In genomic region chr11:47550288-47551052, GRCh38 we compare ENCODE assay signal across 11 cellular contexts. TPM values are rescaled to one million over a fixed set of nuclear protein-coding genes. Genes with fewer than 3 reads are reported as not detected.
DNase-seq lines count a peak whose midpoint lies in the region; ATAC-seq and TF ChIP-seq lines count a peak whose summit lies in the region.
"Had no signal": no experiment of that assay in that cellular context is flagged by ENCODE, and none has a peak within 500 bp of the region (broad histone marks: within the 10 kb centered on the region; RNA-seq: fewer than 3 reads in every experiment).

No MANE protein-coding gene starts in this region.

- H3K9me2 ChIP-seq in MM.1S (replicated peaks; ENCODE audit: insufficient read depth, low read length), result no peaks in the 10 kb centered on the region

- no peak overlapping the region for H3K9ac ChIP-seq in MM.1S (ENCODE audit: low read length)

- peak overlapping the region; percentile 97 for H3K27ac Mint-ChIP-seq in CD8-positive, alpha-beta T cell
- peak overlapping the region; percentile 74 for H3K27ac Mint-ChIP-seq in nephron progenitor cell

- peak overlapping the region; percentile 67 for H3K4me3 Mint-ChIP-seq in CD8-positive, alpha-beta T cell
- H3K4me3 Mint-ChIP-seq in nephron progenitor cell, result peak overlapping the region; percentile 99

- no peak for DNase-seq in CD8-positive, alpha-beta T cell
- DNase-seq in MM.1S, result no peak
- DNase-seq in dorsolateral prefrontal cortex, result no peak
- no peak for DNase-seq in nephron progenitor cell
- no peak for DNase-seq in T1000 (lab: John Stamatoyannopoulos, UW)
- DNase-seq in GM10266 (ENCODE audit: extremely low spot score), result no peak
- no peak for DNase-seq in left lung
- DNase-seq in cerebellar nuclear complex (lab: John Stamatoyannopoulos, UW), result no peak
- DNase-seq: amniotic stem cell; stimulated activated CD4-positive, alpha-beta T cell treated with anti-CD3 and anti-CD28 coated beads, Interleukin-4, amount 100 ng/mL, for 1 hour had no signal

- peaks cover 2% of the 10 kb centered on the region for H3K36me3 ChIP-seq in CD8-positive, alpha-beta T cell (ENCODE audit: insufficient read depth, low read length)
- H3K36me3 ChIP-seq in MM.1S (replicated peaks; ENCODE audit: insufficient read depth, low read length), result no peaks in the 10 kb centered on the region
- H3K36me3 ChIP-seq in left lung, result peaks cover 0 to under 1% of the 10 kb centered on the region in 2 donors

- no peak overlapping the region for H3K27ac ChIP-seq in CD8-positive, alpha-beta T cell (ENCODE audit: low read depth, low read length)
- no peak overlapping the region for H3K27ac ChIP-seq in MM.1S (ENCODE audit: low read length)
- peak overlapping the region in 15 of 59 donors; percentile 5 to 96 (median 46) for H3K27ac ChIP-seq in dorsolateral prefrontal cortex
- H3K27ac ChIP-seq in left lung, result peak overlapping the region in 1 of 2 donors; percentile 94

- H3K4me1 ChIP-seq in CD8-positive, alpha-beta T cell (ENCODE audit: insufficient read depth, low read length), result peaks cover 52% of the 10 kb centered on the region
- H3K4me1 ChIP-seq in MM.1S (ENCODE audit: low read length) (peaks cover 13% of the 10 kb centered on the region), left lung (peaks cover 9 to 69% of the 10 kb centered on the region in 2 donors)

- no peaks in the 10 kb centered on the region for H3K9me3 Mint-ChIP-seq in CD8-positive, alpha-beta T cell
- H3K9me3 Mint-ChIP-seq in nephron progenitor cell, result no peaks in the 10 kb centered on the region

- H3K9me3 ChIP-seq in CD8-positive, alpha-beta T cell (ENCODE audit: low read length), result no peaks in the 10 kb centered on the region
- no peaks in the 10 kb centered on the region for H3K9me3 ChIP-seq in MM.1S (replicated peaks; ENCODE audit: insufficient read depth, low read length)
- H3K9me3 ChIP-seq in left lung, result no peaks in the 10 kb centered on the region

- POLR2A ChIA-PET in CD8-positive, alpha-beta T cell (lab: Charles Lee), result interaction anchor here (0.6 to 1.3 kb wide), 3 partner anchors 28 to 174 kb away, joined by 3 to 5 read pairs (median 5); partner anchors contain the start of genes KBTBD4 and NDUFS3

- CTCF ChIA-PET in CD8-positive, alpha-beta T cell (lab: Charles Lee), result interaction anchor here (1.6 kb wide), 1 partner anchor 11 kb away, joined by 5 read pairs; no protein-coding TSS in a partner anchor

- no peaks in the 10 kb centered on the region for H3K27me3 Mint-ChIP-seq in CD8-positive, alpha-beta T cell (ENCODE audit: low read depth)
- H3K27me3 Mint-ChIP-seq in nephron progenitor cell (ENCODE audit: low read depth, poor library complexity), result peaks cover 3% of the 10 kb centered on the region

- no peak for TF ChIP-seq CTCF in CD8-positive, alpha-beta T cell (IDR thresholded peaks at IDR 0.05)
- TF ChIP-seq CTCF in MM.1S (IDR thresholded peaks at IDR 0.05; ENCODE audit: low read length) (no peak), dorsolateral prefrontal cortex (IDR thresholded peaks at IDR 0.05 in 54 of 56, conservative IDR thresholded peaks at IDR 0.05 in 2 of 56; ENCODE audit: low read depth in 1 of 56, partially characterized antibody in 56 of 56) (no peak), nephron progenitor cell (IDR thresholded peaks at IDR 0.05) (no peak), GM10266 (IDR thresholded peaks at IDR 0.05; ENCODE audit: control insufficient read depth, insufficient read depth, low read depth, missing control alignments) (no peak), left lung (IDR thresholded peaks at IDR 0.05) (no peak)

- no peak for ATAC-seq in CD8-positive, alpha-beta T cell
- ATAC-seq in left lung, result no peak

- H3K79me2 ChIP-seq in MM.1S (ENCODE audit: low read length), result peaks cover 73% of the 10 kb centered on the region

- H3K27me3 ChIP-seq in CD8-positive, alpha-beta T cell (ENCODE audit: insufficient read depth, low read length), result no peaks in the 10 kb centered on the region
- H3K27me3 ChIP-seq in MM.1S (replicated peaks; ENCODE audit: insufficient read depth, low read length) (no peaks in the 10 kb centered on the region), dorsolateral prefrontal cortex (no peaks in the 10 kb centered on the region), left lung (no peaks in the 10 kb centered on the region)

- H3F3A ChIP-seq in MM.1S (ENCODE audit: insufficient read depth, low read length), result peaks cover 7% of the 10 kb centered on the region

- peaks cover 56% of the 10 kb centered on the region for H3K4me1 Mint-ChIP-seq in CD8-positive, alpha-beta T cell (ENCODE audit: low read depth)
- H3K4me1 Mint-ChIP-seq in nephron progenitor cell, result peaks cover 39% of the 10 kb centered on the region

- intact Hi-C loops in CD8-positive, alpha-beta T cell (cut with DNase I, micrococcal nuclease), result loop anchor here (5.0 to 10.0 kb wide), 6 partner anchors 43 to 616 kb away; partner anchors contain the start of genes NUP160 (in 2 of the 2), AGBL2 (in 1 of the 2), CSTPP1 (in 1 of the 2) and MTCH2 (in 1 of the 2)
- intact Hi-C loops in dorsolateral prefrontal cortex (cut with DNase I) (loop anchor here (5.0 to 10.0 kb wide), 3 partner anchors 76 to 126 kb away; partner anchors contain the start of gene PSMC3 (in 1 of the 2)), left lung (cut with DNase I) (loop anchor here in 1 of 2 donors (10.0 kb wide), 1 partner anchor 66 kb away; no protein-coding TSS in a partner anchor)

- peaks cover 29% of the 10 kb centered on the region for H3K36me3 Mint-ChIP-seq in CD8-positive, alpha-beta T cell
- peaks cover 42% of the 10 kb centered on the region for H3K36me3 Mint-ChIP-seq in nephron progenitor cell (ENCODE audit: low read depth)

- peak overlapping the region; percentile 85; the same call in 1 of the 2 replicates for H3K4me2 ChIP-seq in MM.1S (ENCODE audit: low read depth, low read length)

- peaks cover 21% of the 10 kb centered on the region for H4K20me1 ChIP-seq in MM.1S (ENCODE audit: insufficient read depth, low read length)

- no peak overlapping the region for H3K4me3 ChIP-seq in CD8-positive, alpha-beta T cell (ENCODE audit: low read depth, low read length)
- H3K4me3 ChIP-seq in MM.1S (ENCODE audit: low read length) (no peak overlapping the region), dorsolateral prefrontal cortex (peak overlapping the region in 34 of 59 donors; percentile 4 to 100 (median 96)), left lung (peak overlapping the region in 1 of 2 donors; percentile 98)

- no peak overlapping the region for H2AFZ ChIP-seq in MM.1S (ENCODE audit: low read length)

RNA-seq across cellular contexts. Expression of gene CELF1, which starts 2.5 kb away (rescaled TPM):
- total RNA-seq in CD8-positive, alpha-beta T cell, result 10 to 100 TPM; 93.2 to 96.1 TPM
- total RNA-seq in dorsolateral prefrontal cortex (100 to 1,000 TPM in 113 of 120 experiments, 10 to 100 TPM in 7; 79.5 to 194 (median 131) TPM), left lung (100 to 1,000 TPM in 1 of 2 donors, 10 to 100 TPM in 1; 76.8 to 107 TPM)

RNA-seq across cellular contexts. Expression of gene PTPMT1, which starts 14.9 kb away (rescaled TPM):
- total RNA-seq in CD8-positive, alpha-beta T cell, result 10 to 100 TPM; 24.4 to 24.5 TPM
- 10 to 100 TPM; 21.5 to 52.5 (median 36.6) TPM for total RNA-seq in dorsolateral prefrontal cortex
- 10 to 100 TPM; 61.4 to 75.2 TPM for total RNA-seq in left lung

RNA-seq across cellular contexts. Expression of gene KBTBD4, which starts 28.3 kb away (rescaled TPM):
- 10 to 100 TPM; 31.8 to 32.6 TPM for total RNA-seq in CD8-positive, alpha-beta T cell
- total RNA-seq in dorsolateral prefrontal cortex (10 to 100 TPM; 12.8 to 27.9 (median 19.6) TPM), left lung (10 to 100 TPM; 13.3 to 13.9 TPM)

RNA-seq across cellular contexts. Expression of gene NDUFS3, which starts 28.4 kb away (rescaled TPM):
- total RNA-seq in CD8-positive, alpha-beta T cell, result 100 to 1,000 TPM; 159 to 179 TPM
- total RNA-seq in dorsolateral prefrontal cortex (100 to 1,000 TPM in 100 of 120 experiments, 10 to 100 TPM in 20; 59.7 to 172 (median 126) TPM), left lung (10 to 100 TPM; 76.2 to 89.0 TPM)

RNA-seq across cellular contexts. Expression of gene FAM180B, which starts 36.0 kb away (rescaled TPM):
- total RNA-seq in CD8-positive, alpha-beta T cell, result under 1 TPM; 0.38 to 0.39 TPM
- total RNA-seq in dorsolateral prefrontal cortex (1 to 10 TPM in 3 of 120 experiments, under 1 TPM in 43, not detected in 74; 0.29 to 1.2 (median 0.50) TPM), left lung (not detected)
- total RNA-seq: LHCN-M2 had no signal

Comparison
In these comparisons a context has a peak if more than half of its experiments do, and no peak if none do; other contexts are left out.
1. H3K4me3 ChIP-seq: peak in dorsolateral prefrontal cortex (34 of 59); none in CD8-positive, alpha-beta T cell (single experiment) and MM.1S (single experiment).